Comparison of ENCODE assay signal across 17 cellular contexts in the genomic region with DNA sequence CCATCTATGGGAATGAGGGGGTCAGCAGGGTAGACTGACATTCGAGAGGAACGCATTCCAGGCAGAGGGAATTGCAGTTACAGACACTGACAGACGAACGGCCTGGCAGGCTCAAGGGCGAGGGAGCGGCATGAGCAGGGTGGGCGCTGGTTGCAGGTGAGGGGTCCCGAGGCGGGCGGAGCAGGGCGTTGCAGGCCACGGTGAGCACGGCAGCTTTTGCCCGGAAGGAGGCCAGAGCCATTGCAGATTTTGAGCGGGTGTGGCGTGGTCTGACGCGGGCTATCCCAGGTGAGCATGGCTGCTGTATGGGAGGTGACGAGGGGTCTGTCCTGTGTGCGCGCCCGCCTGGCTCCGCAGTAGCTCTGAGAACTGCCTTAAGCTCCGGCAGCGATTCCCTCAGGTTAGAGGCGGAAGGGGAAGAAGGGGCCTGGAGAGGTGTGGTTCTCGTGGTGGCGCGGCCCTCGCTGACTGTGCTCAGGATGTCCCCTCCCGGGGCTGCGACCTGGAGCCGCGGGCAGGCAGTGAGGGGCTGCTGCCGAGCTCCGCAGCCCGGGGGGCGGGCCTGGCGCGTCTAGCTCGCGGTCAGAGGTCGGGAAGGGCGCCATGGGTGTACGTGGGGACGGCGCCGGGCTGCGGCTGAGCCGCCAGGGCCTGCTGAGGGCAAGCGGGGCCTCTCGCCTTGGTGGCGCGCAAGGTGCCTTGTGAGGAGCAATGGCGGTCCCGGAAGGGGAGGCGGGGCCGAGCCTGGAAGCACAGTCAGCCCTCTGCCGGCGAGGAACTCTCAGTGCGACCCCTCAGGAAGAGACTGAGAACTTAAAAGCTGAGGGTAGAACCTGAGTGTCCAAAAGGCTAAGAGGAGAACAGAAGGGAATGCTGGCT.
DNase-seq lines count a peak whose midpoint lies in the region; FAIRE-seq and TF ChIP-seq lines count a peak whose summit lies in the region.
"Had no signal": no experiment of that assay in that cellular context is flagged by ENCODE, and none has a peak within 500 bp of the region (broad histone marks: within the 10 kb centered on the region; RNA-seq: fewer than 3 reads in every experiment).

No MANE protein-coding gene starts in this region.

- TF ChIP-seq CTCF in cardiac muscle cell (IDR thresholded peaks at IDR 0.05; ENCODE audit: low read depth, low read length) = peak; percentile 27
- no peak for TF ChIP-seq CTCF in OCI-LY7 (conservative IDR thresholded peaks at IDR 0.05; ENCODE audit: low read length)

- no peaks in the 10 kb centered on the region for H3K79me1 ChIP-seq in mesendoderm (ENCODE audit: low read length)

- no peak overlapping the region for H2AK5ac ChIP-seq in mesendoderm (ENCODE audit: low read length)

- intact Hi-C loops in OCI-LY7 (cut with micrococcal nuclease; ENCODE audit: unreplicated experiment) = no loop called here

- H3K9me2 ChIP-seq in OCI-LY7 (ENCODE audit: insufficient read depth, low read length) = no peaks in the 10 kb centered on the region

- DNase-seq in stimulated activated CD8-positive, alpha-beta memory T cell treated with anti-CD3 and anti-CD28 coated beads, Interleukin-4, amount 100 ng/mL, for 24 hours (ENCODE audit: low read depth) = peak; percentile 1
- DNase-seq in stimulated activated CD8-positive, alpha-beta memory T cell treated with anti-CD3 and anti-CD28 coated beads, Interleukin-4, amount 100 ng/mL, for 48 hours = no peak
- DNase-seq in cardiac muscle cell (ENCODE audit: low read depth in 1 of 2, low spot score in 1 of 2) (no peak), mesendoderm (peak; percentile 37), SKM-1 treated with dmso at 0.1 percent for 144 hours (lab: John Stamatoyannopoulos, UW; ENCODE audit: unreplicated experiment) (no peak), RCC 7860 (ENCODE audit: low spot score) (no peak), OCI-LY7 (ENCODE audit: low spot score) (no peak), middle frontal gyrus (ENCODE audit: extremely low spot score, low spot score) (no peak)
- DNase-seq: activated CD4-positive, CD25-positive, alpha-beta regulatory T cell; activated naive CD8-positive, alpha-beta T cell treated with anti-CD3 and anti-CD28 coated beads, Interleukin-2, amount 10 ng/mL, durations not matched to agents 7 days and 5 days; natural killer cell; NCI-H1105; NCI-H510A treated with DMSO at 0.1 percent for 48 hours had no signal

- H3K36me3 ChIP-seq in cardiac muscle cell (no peaks in the 10 kb centered on the region), mesendoderm (ENCODE audit: control insufficient read depth, insufficient read depth, low read length) (no peaks in the 10 kb centered on the region), OCI-LY7 (ENCODE audit: insufficient read depth, low read length) (no peaks in the 10 kb centered on the region)
- H3K36me3 ChIP-seq: BLaER1 had no signal

- POLR2A ChIA-PET in OCI-LY7 (lab: Charles Lee) = no interaction called here

- H3K27me3 ChIP-seq in cardiac muscle cell = no peaks in the 10 kb centered on the region
- H3K27me3 ChIP-seq in mesendoderm (ENCODE audit: insufficient read depth, low read length, poor library complexity) = no peaks in the 10 kb centered on the region
- H3K27me3 ChIP-seq: BLaER1 had no signal

- no peak overlapping the region for H3K4me3 ChIP-seq in cardiac muscle cell
- no peak overlapping the region for H3K4me3 ChIP-seq in mesendoderm (ENCODE audit: low read length)
- H3K4me3 ChIP-seq in OCI-LY7 (ENCODE audit: low read depth, low read length, poor library complexity, severe bottlenecking) = no peak overlapping the region
- H3K4me3 ChIP-seq: BLaER1, coronary artery had no signal

- no peak overlapping the region for H3K56ac ChIP-seq in mesendoderm (ENCODE audit: low read length)

- no peak overlapping the region for H2BK15ac ChIP-seq in mesendoderm (replicated peaks; ENCODE audit: low read depth)

- H4K8ac ChIP-seq in mesendoderm (ENCODE audit: low read depth, low read length) = no peak overlapping the region

- H2BK120ac ChIP-seq in mesendoderm (ENCODE audit: low read depth, low read length) = no peak overlapping the region

- no peaks in the 10 kb centered on the region for H3K9me3 ChIP-seq in cardiac muscle cell (ENCODE audit: low read depth)
- no peaks in the 10 kb centered on the region for H3K9me3 ChIP-seq in OCI-LY7 (ENCODE audit: low read length)
- H3K9me3 ChIP-seq: BLaER1 had no signal

- no peak overlapping the region for H2BK5ac ChIP-seq in mesendoderm (ENCODE audit: low read length)

- H4K20me1 ChIP-seq in OCI-LY7 (ENCODE audit: insufficient read depth, low read length) = no peaks in the 10 kb centered on the region
- H4K20me1 ChIP-seq: BLaER1 had no signal

- H2AFZ ChIP-seq in OCI-LY7 (ENCODE audit: low read length) = no peak overlapping the region

- no CpG with 5 or more reads among the region's 61 CpGs for WGBS in mesendoderm (ENCODE audit: extremely low coverage, insufficient coverage, low lambda C conversion rate)

- H3K27ac ChIP-seq in cardiac muscle cell = no peak overlapping the region
- no peak overlapping the region for H3K27ac ChIP-seq in mesendoderm (ENCODE audit: low read depth, low read length)
- H3K27ac ChIP-seq in OCI-LY7 (ENCODE audit: low read depth, low read length, poor library complexity, severe bottlenecking) = no peak overlapping the region
- H3K27ac ChIP-seq: BLaER1, coronary artery had no signal

- no peak overlapping the region for H4K5ac ChIP-seq in mesendoderm (ENCODE audit: low read length)

- H3K79me2 ChIP-seq in mesendoderm (ENCODE audit: control insufficient read depth, insufficient read depth, low read length) (no peaks in the 10 kb centered on the region), OCI-LY7 (ENCODE audit: insufficient read depth, low read depth, low read length) (no peaks in the 10 kb centered on the region)

- BruUV-seq in OCI-LY7 (replicated peaks; lab: Mats Ljungman, UMichigan) = no TSS peak

- CTCF ChIA-PET in OCI-LY7 (lab: Charles Lee; ENCODE audit: unreplicated experiment) = no interaction called here

- H3K4me2 ChIP-seq in mesendoderm (ENCODE audit: low read length) = no peak overlapping the region
- H3K4me2 ChIP-seq in OCI-LY7 (ENCODE audit: low read length) = no peak overlapping the region
- H3K4me2 ChIP-seq: BLaER1 had no signal

- H3K4ac ChIP-seq in mesendoderm (ENCODE audit: low read depth, low read length) = no peak overlapping the region

- FAIRE-seq in RCC 7860 (lab: Jason Lieb, UNC) = no peak
- FAIRE-seq: islet of Langerhans, urothelium cell line had no signal

- H3K4me1 ChIP-seq in cardiac muscle cell (ENCODE audit: low read depth) (peaks cover 6% of the 10 kb centered on the region), mesendoderm (ENCODE audit: control insufficient read depth, low read depth, low read length) (no peaks in the 10 kb centered on the region), OCI-LY7 (ENCODE audit: insufficient read depth, low read length, poor library complexity, severe bottlenecking) (no peaks in the 10 kb centered on the region)
- H3K4me1 ChIP-seq: BLaER1 had no signal

- H3K23ac ChIP-seq in mesendoderm (ENCODE audit: low read length) = no peak overlapping the region

- H3K9ac ChIP-seq in mesendoderm (ENCODE audit: low read length) = no peak overlapping the region
- H3K9ac ChIP-seq: BLaER1 had no signal

- no peak overlapping the region for H3K18ac ChIP-seq in mesendoderm (ENCODE audit: low read length)

Comparison
In these comparisons a context has a peak if more than half of its experiments do, and no peak if none do; other contexts are left out.
1. DNase-seq: peak in stimulated activated CD8-positive, alpha-beta memory T cell treated with anti-CD3 and anti-CD28 coated beads, Interleukin-4, amount 100 ng/mL, for 24 hours (single experiment) and mesendoderm (single experiment); none in stimulated activated CD8-positive, alpha-beta memory T cell treated with anti-CD3 and anti-CD28 coated beads, Interleukin-4, amount 100 ng/mL, for 48 hours (single experiment), cardiac muscle cell (0 of 2), SKM-1 treated with dmso at 0.1 percent for 144 hours (single experiment), RCC 7860 (single experiment), OCI-LY7 (single experiment) and middle frontal gyrus (single experiment).